In the genomic region with DNA sequence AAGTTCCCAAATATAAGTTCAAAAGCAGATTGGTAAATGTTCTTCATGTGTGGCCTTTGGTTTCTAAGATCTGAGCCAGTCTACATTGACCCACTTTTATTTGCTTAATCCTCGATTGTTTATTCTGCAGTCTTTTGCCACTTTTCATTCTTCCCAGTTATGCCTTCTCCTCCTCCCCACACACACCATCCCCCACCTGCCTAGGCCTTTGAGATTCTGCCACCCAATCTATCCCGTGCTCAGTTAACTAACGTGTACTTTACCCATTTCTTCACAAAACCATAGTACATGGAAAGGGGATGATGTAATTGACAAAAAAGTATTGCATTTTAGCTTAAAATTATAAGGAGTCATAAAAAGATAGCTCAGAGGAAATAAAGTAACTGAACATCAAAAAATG, we compare ENCODE assay signal across 17 cellular contexts.
DNase-seq lines count a peak whose midpoint lies in the region; ATAC-seq and TF ChIP-seq lines count a peak whose summit lies in the region.
"Had no signal": no experiment of that assay in that cellular context is flagged by ENCODE, and none has a peak within 500 bp of the region (broad histone marks: within the 10 kb centered on the region; RNA-seq: fewer than 3 reads in every experiment).

No MANE protein-coding gene starts in this region.

- H3K9me3 ChIP-seq in tibial artery: no peaks in the 10 kb centered on the region
- H3K9me3 ChIP-seq: Caco-2 had no signal

- H3K36me3 ChIP-seq in tibial artery: no peaks in the 10 kb centered on the region

- no peak for ATAC-seq in HG03565 (IDR thresholded peaks at IDR 0.05; ENCODE audit: unreplicated experiment)
- ATAC-seq: HCT116 had no signal

- intact Hi-C loops in tibial artery (cut with DNase I; ENCODE audit: low total_unique reads): no loop called here

- no peak overlapping the region for H3K4me3 Mint-ChIP-seq in nephron progenitor cell

- H3K27me3 ChIP-seq in tibial artery: no peaks in the 10 kb centered on the region

- no peaks in the 10 kb centered on the region for H3K4me1 Mint-ChIP-seq in nephron progenitor cell

- H3K4me1 ChIP-seq in tibial artery: peaks cover 0 to 2% (median 0%) of the 10 kb centered on the region in 4 donors
- H3K4me1 ChIP-seq: Caco-2 had no signal

- CTCF ChIA-PET in GM10248 (lab: Yijun Ruan, JAX): interaction anchor here (0.9 kb wide), 1 partner anchor 9 kb away, joined by 3 read pairs; no protein-coding TSS in a partner anchor

- DNase-seq in HuH-7.5 (ENCODE audit: low spot score): peak; percentile 7
- no peak for DNase-seq in coronary artery (ENCODE audit: low spot score)
- no peak for DNase-seq in nephron progenitor cell
- no peak for DNase-seq in tibial artery
- DNase-seq in GM10248 (ENCODE audit: extremely low spot score): no peak
- no peak for DNase-seq in GM20000 (ENCODE audit: low spot score)
- DNase-seq: Caco-2, DMS53, KBM-7, NCI-H1436 treated with DMSO at 0.1 percent for 48 hours, NCI-H2029 treated with DMSO at 0.1 percent for 48 hours, NCI-H2171 treated with DMSO at 0.1 percent for 48 hours, NCI-H510A, NCI-H774 had no signal

- POLR2A ChIA-PET in GM10248 (lab: Yijun Ruan, JAX): no interaction called here

- peak overlapping the region; percentile 1 for H3K27ac Mint-ChIP-seq in nephron progenitor cell

- TF ChIP-seq CTCF in coronary artery (IDR thresholded peaks at IDR 0.05) (no peak), nephron progenitor cell (IDR thresholded peaks at IDR 0.05) (no peak), tibial artery (IDR thresholded peaks at IDR 0.05) (no peak), GM10248 (IDR thresholded peaks at IDR 0.05; ENCODE audit: control extremely low read depth, extremely low read depth, low read depth, missing control alignments) (no peak), GM20000 (IDR thresholded peaks at IDR 0.05; ENCODE audit: extremely low read depth, missing control alignments) (no peak)

- H3K27ac ChIP-seq in coronary artery (peak overlapping the region in 1 of 2 donors; percentile 46), tibial artery (peak overlapping the region in 1 of 2 donors; percentile 4)
- H3K27ac ChIP-seq: RWPE1 had no signal

- H3K36me3 Mint-ChIP-seq in nephron progenitor cell (ENCODE audit: low read depth): no peaks in the 10 kb centered on the region

- H3K4me3 ChIP-seq in coronary artery (peak overlapping the region; percentile 60), tibial artery (peak overlapping the region; percentile 40 to 43)

- no peaks in the 10 kb centered on the region for H3K27me3 Mint-ChIP-seq in nephron progenitor cell (ENCODE audit: low read depth, poor library complexity)

- no peaks in the 10 kb centered on the region for H3K9me3 Mint-ChIP-seq in nephron progenitor cell
